ENCODE assay signal across 1 cellular context in the genomic region with DNA sequence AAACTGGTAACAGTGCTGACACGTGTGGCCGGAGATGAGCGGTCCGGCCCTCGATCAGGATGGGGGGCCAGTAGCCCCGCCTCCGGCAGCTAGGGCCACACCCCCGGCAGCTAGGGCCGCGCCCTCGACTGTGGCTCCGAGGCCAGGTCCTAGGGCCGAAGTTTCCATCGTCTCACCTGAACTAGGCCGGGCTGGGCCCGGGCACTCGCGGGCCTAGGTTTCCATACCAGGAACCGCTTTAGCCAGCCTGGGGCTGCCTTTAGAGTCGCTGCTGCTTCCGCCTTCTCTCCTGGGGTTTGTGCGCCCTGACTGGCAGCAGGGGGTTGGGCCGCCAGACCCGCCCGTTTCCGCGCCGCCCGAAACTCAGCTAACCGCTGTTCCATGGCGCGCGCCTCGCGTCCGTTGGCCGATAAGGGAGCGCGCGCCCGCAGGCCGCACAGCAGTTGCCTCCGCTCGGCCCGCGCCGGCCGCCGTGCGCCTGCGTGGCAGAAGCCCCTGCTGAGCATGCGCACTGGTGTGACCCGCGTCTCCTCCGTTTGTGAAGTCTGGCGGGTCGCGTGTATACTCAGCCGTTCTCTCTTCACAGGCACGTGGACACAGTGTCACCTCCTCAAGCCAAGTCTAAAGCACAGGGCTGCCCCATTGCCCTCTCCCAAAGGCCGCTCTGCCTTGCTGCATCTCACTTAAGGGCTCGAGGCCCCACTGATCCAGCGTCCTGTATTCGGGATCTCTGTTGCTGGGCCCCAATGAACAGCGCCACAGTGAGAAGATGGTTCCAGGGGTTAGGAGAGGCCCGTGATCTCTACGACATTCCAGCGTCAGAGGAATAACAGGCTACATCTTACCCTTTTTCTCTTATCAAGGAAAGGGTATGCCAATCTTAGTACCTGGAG.
TF ChIP-seq lines count a peak whose summit lies in the region.

A gene with protein sequence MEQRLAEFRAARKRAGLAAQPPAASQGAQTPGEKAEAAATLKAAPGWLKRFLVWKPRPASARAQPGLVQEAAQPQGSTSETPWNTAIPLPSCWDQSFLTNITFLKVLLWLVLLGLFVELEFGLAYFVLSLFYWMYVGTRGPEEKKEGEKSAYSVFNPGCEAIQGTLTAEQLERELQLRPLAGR (minus strand): TSS at position 480 of the 893 bp plus-strand sequence. CDS start 97 bp downstream, at position 383.

TF ChIP-seq in HepG2, 621 proteins besides CTCF, POLR2A, EP300 and RAD21 (continued from another document and continues in another):
- peak in 1 of 2 experiments; percentile 64; a peak in 1 of 4 replicates for TF ChIP-seq REST (IDR thresholded peaks at IDR 0.05; ENCODE audit: borderline replicate concordance in 1 of 2, low read depth in 1 of 2, low read length in 2 of 2)
- TF ChIP-seq GTF3A (CRISPR knock-in tag; conservative IDR thresholded peaks at IDR 0.05): 0 out of 2 replicates have a peak, but pooled peaks have one; percentile 47
- TF ChIP-seq KDM4B (CRISPR knock-in tag; IDR thresholded peaks at IDR 0.05): peak; percentile 59; the same call in 1 of the 2 replicates
- TF ChIP-seq ZNF251 (CRISPR knock-in tag; IDR thresholded peaks at IDR 0.05): peak; percentile 99
- TF ChIP-seq DMAP1 (CRISPR knock-in tag; IDR thresholded peaks at IDR 0.05): peak; percentile 76; the same call in 1 of the 2 replicates
- TF ChIP-seq ZNF12 (CRISPR knock-in tag; IDR thresholded peaks at IDR 0.05): peak; percentile 56; the same call in 1 of the 2 replicates
- TF ChIP-seq CCDC6 (CRISPR knock-in tag; IDR thresholded peaks at IDR 0.05): peak; percentile 92
- peak; percentile 92 for TF ChIP-seq ZNF317 (CRISPR knock-in tag; IDR thresholded peaks at IDR 0.05)
- TF ChIP-seq ZNF281 (CRISPR knock-in tag; IDR thresholded peaks at IDR 0.05; ENCODE audit: borderline replicate concordance): 0 out of 2 replicates have a peak, but pooled peaks have one; percentile 21
- peak; percentile 82 for TF ChIP-seq RARG (CRISPR knock-in tag; IDR thresholded peaks at IDR 0.05; ENCODE audit: low read depth)
- peak; percentile 70 for TF ChIP-seq ZNF263 (CRISPR knock-in tag; IDR thresholded peaks at IDR 0.05)
- peak; percentile 62; the same call in 1 of the 2 replicates for TF ChIP-seq ZNF614 (CRISPR knock-in tag; IDR thresholded peaks at IDR 0.05; ENCODE audit: borderline replicate concordance)
- TF ChIP-seq TEF (CRISPR knock-in tag; IDR thresholded peaks at IDR 0.05): peak; percentile 82
- TF ChIP-seq SNRNP70 (IDR thresholded peaks at IDR 0.05; ENCODE audit: low read depth, low read length): no peak
- TF ChIP-seq GRHL1 (CRISPR knock-in tag; conservative IDR thresholded peaks at IDR 0.05): no peak
- TF ChIP-seq SUZ12 (IDR thresholded peaks at IDR 0.05; ENCODE audit: low read depth, low read length): no peak
- TF ChIP-seq ZNF782 (CRISPR knock-in tag; IDR thresholded peaks at IDR 0.05; ENCODE audit: borderline replicate concordance): peak; percentile 98
- TF ChIP-seq FOXK2 (IDR thresholded peaks at IDR 0.05): no peak
- no peak; the same call in 1 of the 2 replicates for TF ChIP-seq MIER3 (CRISPR knock-in tag; IDR thresholded peaks at IDR 0.05; ENCODE audit: borderline replicate concordance)
- peak; percentile 71; the same call in 1 of the 2 replicates for TF ChIP-seq ZNF256 (CRISPR knock-in tag; conservative IDR thresholded peaks at IDR 0.05)
- TF ChIP-seq, protein P1, sequence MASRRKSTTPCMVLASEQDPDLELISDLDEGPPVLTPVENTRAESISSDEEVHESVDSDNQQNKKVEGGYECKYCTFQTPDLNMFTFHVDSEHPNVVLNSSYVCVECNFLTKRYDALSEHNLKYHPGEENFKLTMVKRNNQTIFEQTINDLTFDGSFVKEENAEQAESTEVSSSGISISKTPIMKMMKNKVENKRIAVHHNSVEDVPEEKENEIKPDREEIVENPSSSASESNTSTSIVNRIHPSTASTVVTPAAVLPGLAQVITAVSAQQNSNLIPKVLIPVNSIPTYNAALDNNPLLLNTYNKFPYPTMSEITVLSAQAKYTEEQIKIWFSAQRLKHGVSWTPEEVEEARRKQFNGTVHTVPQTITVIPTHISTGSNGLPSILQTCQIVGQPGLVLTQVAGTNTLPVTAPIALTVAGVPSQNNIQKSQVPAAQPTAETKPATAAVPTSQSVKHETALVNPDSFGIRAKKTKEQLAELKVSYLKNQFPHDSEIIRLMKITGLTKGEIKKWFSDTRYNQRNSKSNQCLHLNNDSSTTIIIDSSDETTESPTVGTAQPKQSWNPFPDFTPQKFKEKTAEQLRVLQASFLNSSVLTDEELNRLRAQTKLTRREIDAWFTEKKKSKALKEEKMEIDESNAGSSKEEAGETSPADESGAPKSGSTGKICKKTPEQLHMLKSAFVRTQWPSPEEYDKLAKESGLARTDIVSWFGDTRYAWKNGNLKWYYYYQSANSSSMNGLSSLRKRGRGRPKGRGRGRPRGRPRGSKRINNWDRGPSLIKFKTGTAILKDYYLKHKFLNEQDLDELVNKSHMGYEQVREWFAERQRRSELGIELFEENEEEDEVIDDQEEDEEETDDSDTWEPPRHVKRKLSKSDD (CRISPR knock-in tag; IDR thresholded peaks at IDR 0.05; ENCODE audit: low read depth): peak; percentile 89
- TF ChIP-seq ISL2 (CRISPR knock-in tag; IDR thresholded peaks at IDR 0.05): peak; percentile 59; the same call in 1 of the 2 replicates
- TF ChIP-seq EED (CRISPR knock-in tag; IDR thresholded peaks at IDR 0.05): peak; percentile 96
- TF ChIP-seq ZNF510 (CRISPR knock-in tag; IDR thresholded peaks at IDR 0.05; ENCODE audit: low read depth): peak; percentile 95; the same call in 1 of the 2 replicates
- peak; percentile 87; the same call in 1 of the 2 replicates for TF ChIP-seq PRDM4 (CRISPR knock-in tag; IDR thresholded peaks at IDR 0.05; ENCODE audit: borderline replicate concordance)
- TF ChIP-seq ZNF550 (CRISPR knock-in tag; IDR thresholded peaks at IDR 0.05; ENCODE audit: borderline replicate concordance): peak; percentile 97
- TF ChIP-seq ZNF713 (CRISPR knock-in tag; IDR thresholded peaks at IDR 0.05): peak; percentile 72; the same call in 1 of the 2 replicates
- peak; percentile 71 for TF ChIP-seq PITX1 (CRISPR knock-in tag; IDR thresholded peaks at IDR 0.05)
- 0 out of 2 replicates have a peak, but pooled peaks have one; percentile 85 for TF ChIP-seq PRMT3 (CRISPR knock-in tag; IDR thresholded peaks at IDR 0.05; ENCODE audit: borderline replicate concordance, low read depth)
- peak; percentile 95 for TF ChIP-seq NFE2L1 (CRISPR knock-in tag; IDR thresholded peaks at IDR 0.05; ENCODE audit: borderline replicate concordance)
- no peak; a peak in 1 of 4 replicates for TF ChIP-seq MAFK (conservative IDR thresholded peaks at IDR 0.05 in 1 of 2, IDR thresholded peaks at IDR 0.05 in 1 of 2; ENCODE audit: low read length in 2 of 2)
- TF ChIP-seq RFX5 (IDR thresholded peaks at IDR 0.05; ENCODE audit: low read depth, low read length): no peak
- TF ChIP-seq SIX4 (CRISPR knock-in tag; IDR thresholded peaks at IDR 0.05): no peak
- TF ChIP-seq HOXA5 (CRISPR knock-in tag; IDR thresholded peaks at IDR 0.05): peak; percentile 77; the same call in 1 of the 2 replicates
- TF ChIP-seq IRF9 (CRISPR knock-in tag; IDR thresholded peaks at IDR 0.05; ENCODE audit: borderline replicate concordance): peak; percentile 92; the same call in 1 of the 2 replicates
- peak; percentile 67 for TF ChIP-seq ZNF629 (CRISPR knock-in tag; conservative IDR thresholded peaks at IDR 0.05)
- TF ChIP-seq ZNF329 (CRISPR knock-in tag; IDR thresholded peaks at IDR 0.05; ENCODE audit: low read depth): peak; percentile 93
- peak; percentile 95 for TF ChIP-seq ZFP82 (CRISPR knock-in tag; IDR thresholded peaks at IDR 0.05; ENCODE audit: borderline replicate concordance)
